In the genomic region with DNA sequence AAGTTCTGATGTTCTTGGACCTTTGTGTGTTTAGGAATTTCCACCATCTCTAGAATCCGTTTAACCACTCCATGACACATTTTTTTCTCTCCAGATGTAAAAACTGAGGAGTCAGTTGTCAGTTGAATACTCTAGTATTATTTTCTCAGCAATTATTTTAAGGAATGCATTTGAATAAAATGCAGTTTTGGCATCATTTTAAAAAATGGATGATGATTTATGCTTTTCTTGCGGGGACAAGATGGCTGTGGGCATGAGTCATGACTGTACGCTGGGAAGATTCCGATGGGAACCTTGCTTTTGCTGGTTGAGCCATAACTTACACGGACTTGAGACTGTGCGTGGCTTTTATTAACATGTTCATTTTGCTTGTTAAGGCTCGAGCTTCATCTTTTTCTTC, we compare ENCODE assay signal across 21 cellular contexts.
DNase-seq lines count a peak whose midpoint lies in the region; ATAC-seq, FAIRE-seq and TF ChIP-seq lines count a peak whose summit lies in the region.
"Had no signal": no experiment of that assay in that cellular context is flagged by ENCODE, and none has a peak within 500 bp of the region (broad histone marks: within the 10 kb centered on the region; RNA-seq: fewer than 3 reads in every experiment).

No MANE protein-coding gene starts in this region.

- H3K4me3 ChIP-seq in A549 (no peak overlapping the region), cardiac fibroblast (replicated peaks in 1 of 2; ENCODE audit: low read depth in 2 of 2, low read length in 2 of 2) (no peak overlapping the region), mesenchymal stem cell (ENCODE audit: insufficient read depth in 1 of 2, low read depth in 1 of 2, low read length in 2 of 2) (peak overlapping the region in 1 of 2 experiments; percentile 6), Peyer's patch (no peak overlapping the region)
- H3K4me3 ChIP-seq: upper lobe of right lung had no signal

- no peak overlapping the region for H2BK5ac ChIP-seq in mesenchymal stem cell (ENCODE audit: low read depth, low read length, poor library complexity, severe bottlenecking)

- no peak overlapping the region for H3K23ac ChIP-seq in mesenchymal stem cell (ENCODE audit: low read length in 2 of 2)

- H3K27ac ChIP-seq in A549, result no peak overlapping the region
- H3K27ac ChIP-seq in mesenchymal stem cell (ENCODE audit: low read length, poor library complexity, severe bottlenecking), result no peak overlapping the region
- no peak overlapping the region for H3K27ac ChIP-seq in Peyer's patch
- H3K27ac ChIP-seq: HL-60, upper lobe of right lung had no signal

- H2BK15ac ChIP-seq in mesenchymal stem cell (ENCODE audit: low read depth, poor library complexity, severe bottlenecking), result no peak overlapping the region

- no peak for TF ChIP-seq POLR2A in A549 (IDR thresholded peaks at IDR 0.05; ENCODE audit: low read length)
- TF ChIP-seq POLR2A in Peyer's patch (IDR thresholded peaks at IDR 0.05), result no peak

- CTCF ChIA-PET in A549 (lab: Yijun Ruan, JAX), result no interaction called here

- POLR2A ChIA-PET in A549 (lab: Yijun Ruan, JAX), result no interaction called here

- no peak overlapping the region for H3K4ac ChIP-seq in mesenchymal stem cell (ENCODE audit: low read depth in 1 of 2, low read length in 2 of 2)

- no peak overlapping the region for H3K14ac ChIP-seq in mesenchymal stem cell (ENCODE audit: low read length in 2 of 2)

- no peak for DNase-seq in A549 (ENCODE audit: low read depth in 1 of 2, low spot score in 1 of 2)
- DNase-seq in HCEC 1CT, result peak; percentile 73
- peak; percentile 84 to 96 for DNase-seq in cardiac fibroblast (ENCODE audit: low read depth in 2 of 2)
- peak; percentile 10 for DNase-seq in mesenchymal stem cell
- DNase-seq in NCI-H69 (lab: John Stamatoyannopoulos, UW), result no peak
- DNase-seq in posterior cingulate gyrus, result no peak
- no peak for DNase-seq in Peyer's patch
- DNase-seq: Calu3; H7; Kasumi-1; NCI-H2029; NCI-H526; retina; stimulated activated CD4-positive, alpha-beta T cell treated with anti-CD3 and anti-CD28 coated beads, Interleukin-4, amount 100 ng/mL, for 24 hours; upper lobe of right lung had no signal

- no peak overlapping the region for H3K4me2 ChIP-seq in A549
- no peak overlapping the region for H3K4me2 ChIP-seq in mesenchymal stem cell (ENCODE audit: low read length, poor library complexity, severe bottlenecking)

- H3K9me3 ChIP-seq in A549 (no peaks in the 10 kb centered on the region), mesenchymal stem cell (ENCODE audit: control insufficient read depth, low read length) (no peaks in the 10 kb centered on the region), Peyer's patch (no peaks in the 10 kb centered on the region)
- H3K9me3 ChIP-seq: upper lobe of right lung had no signal

- ATAC-seq in A549 (no peak), HG03175 (IDR thresholded peaks at IDR 0.05; ENCODE audit: unreplicated experiment) (no peak)
- ATAC-seq: activated CD4-positive, CD25-positive, alpha-beta regulatory T cell treated with anti-CD3 and anti-CD28 coated beads, Interleukin-2, amount 50 U/mL, for 24 hours; natural killer cell treated with Interleukin-12 subunit alpha and Interleukin-12 subunit beta and Interleukin-15 and Interleukin-18, amount 100 ng/mL, for 72 hours; Panc1; upper lobe of right lung had no signal

- H3K4me1 ChIP-seq in A549 (0 out of 3 replicates have a peak, but pooled peaks cover 7% of the 10 kb centered on the region), mesenchymal stem cell (ENCODE audit: control insufficient read depth, insufficient read depth, low read depth, low read length) (no peaks in the 10 kb centered on the region), Peyer's patch (no peaks in the 10 kb centered on the region)
- H3K4me1 ChIP-seq: upper lobe of right lung had no signal

- peaks cover 0 to 28% of the 10 kb centered on the region in 2 experiments for H3K27me3 ChIP-seq in mesenchymal stem cell (ENCODE audit: control insufficient read depth in 1 of 2, insufficient read depth in 1 of 2, low read length in 2 of 2)
- no peaks in the 10 kb centered on the region for H3K27me3 ChIP-seq in Peyer's patch
- H3K27me3 ChIP-seq: upper lobe of right lung had no signal

- intact Hi-C loops in posterior cingulate gyrus (cut with DNase I), result no loop called here

- TF ChIP-seq CTCF in A549 (IDR thresholded peaks at IDR 0.05) (no peak), cardiac fibroblast (IDR thresholded peaks at IDR 0.05; ENCODE audit: low read depth, low read length) (no peak), Peyer's patch (IDR thresholded peaks at IDR 0.05) (no peak)

- TF ChIP-seq EP300 in A549 (IDR thresholded peaks at IDR 0.05), result no peak

- WGBS in A549 (ENCODE audit: missing lambda C conversion rate), result 83% methylated on average over 7 of the region's 7 CpGs
- WGBS in mesenchymal stem cell, result 74% methylated on average over 5 of the region's 7 CpGs

- no peak for TF ChIP-seq RAD21 in A549 (conservative IDR thresholded peaks at IDR 0.05 in 1 of 2, IDR thresholded peaks at IDR 0.05 in 1 of 2)

- H2BK120ac ChIP-seq in mesenchymal stem cell (ENCODE audit: low read depth, low read length), result no peak overlapping the region

- no peak overlapping the region for H3K9ac ChIP-seq in mesenchymal stem cell (ENCODE audit: low read length)

- H3K36me3 ChIP-seq in mesenchymal stem cell (ENCODE audit: control insufficient read depth in 1 of 2, insufficient read depth in 2 of 2, low read depth in 1 of 2, low read length in 2 of 2) (no peaks in the 10 kb centered on the region), Peyer's patch (no peaks in the 10 kb centered on the region)
- H3K36me3 ChIP-seq: upper lobe of right lung had no signal

- no peak overlapping the region for H2AK5ac ChIP-seq in mesenchymal stem cell (ENCODE audit: low read length, severe bottlenecking)

- no peaks in the 10 kb centered on the region for H3K79me1 ChIP-seq in mesenchymal stem cell (replicated peaks; ENCODE audit: low read length, poor library complexity, severe bottlenecking)

- no peak overlapping the region for H3K18ac ChIP-seq in mesenchymal stem cell (ENCODE audit: low read depth in 1 of 2, low read length in 2 of 2)

- no peak overlapping the region for H4K91ac ChIP-seq in mesenchymal stem cell (ENCODE audit: low read length)

- FAIRE-seq in A549 (lab: Jason Lieb, UNC), result peak; percentile 76
- FAIRE-seq: A204.1 had no signal

- no peak overlapping the region for H4K8ac ChIP-seq in mesenchymal stem cell (ENCODE audit: low read length)

- H2AFZ ChIP-seq in mesenchymal stem cell (ENCODE audit: low read depth, low read length), result no peak overlapping the region

- no peak overlapping the region for H2BK12ac ChIP-seq in mesenchymal stem cell (ENCODE audit: low read length in 2 of 2)

TF ChIP-seq in A549, 52 proteins besides CTCF, POLR2A, EP300 and RAD21:
- no peak for TF ChIP-seq MAFK (IDR thresholded peaks at IDR 0.05; ENCODE audit: partially characterized antibody)
- TF ChIP-seq, protein P1, sequence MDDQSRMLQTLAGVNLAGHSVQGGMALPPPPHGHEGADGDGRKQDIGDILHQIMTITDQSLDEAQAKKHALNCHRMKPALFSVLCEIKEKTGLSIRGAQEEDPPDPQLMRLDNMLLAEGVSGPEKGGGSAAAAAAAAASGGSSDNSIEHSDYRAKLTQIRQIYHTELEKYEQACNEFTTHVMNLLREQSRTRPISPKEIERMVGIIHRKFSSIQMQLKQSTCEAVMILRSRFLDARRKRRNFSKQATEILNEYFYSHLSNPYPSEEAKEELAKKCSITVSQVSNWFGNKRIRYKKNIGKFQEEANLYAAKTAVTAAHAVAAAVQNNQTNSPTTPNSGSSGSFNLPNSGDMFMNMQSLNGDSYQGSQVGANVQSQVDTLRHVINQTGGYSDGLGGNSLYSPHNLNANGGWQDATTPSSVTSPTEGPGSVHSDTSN (IDR thresholded peaks at IDR 0.05), result no peak
- no peak for TF ChIP-seq CBX2 (IDR thresholded peaks at IDR 0.05; ENCODE audit: borderline replicate concordance, low read depth)
- no peak for TF ChIP-seq FOXS1 (CRISPR knock-in tag; IDR thresholded peaks at IDR 0.05)
- TF ChIP-seq KDM5A (IDR thresholded peaks at IDR 0.05), result no peak
- TF ChIP-seq HOXB13 (CRISPR knock-in tag; IDR thresholded peaks at IDR 0.05; ENCODE audit: low read depth), result no peak
- TF ChIP-seq ZSCAN20 (CRISPR knock-in tag; IDR thresholded peaks at IDR 0.05), result no peak
- no peak for TF ChIP-seq CEBPB (IDR thresholded peaks at IDR 0.05)
- TF ChIP-seq, protein P2, sequence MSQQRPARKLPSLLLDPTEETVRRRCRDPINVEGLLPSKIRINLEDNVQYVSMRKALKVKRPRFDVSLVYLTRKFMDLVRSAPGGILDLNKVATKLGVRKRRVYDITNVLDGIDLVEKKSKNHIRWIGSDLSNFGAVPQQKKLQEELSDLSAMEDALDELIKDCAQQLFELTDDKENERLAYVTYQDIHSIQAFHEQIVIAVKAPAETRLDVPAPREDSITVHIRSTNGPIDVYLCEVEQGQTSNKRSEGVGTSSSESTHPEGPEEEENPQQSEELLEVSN (IDR thresholded peaks at IDR 0.05; ENCODE audit: borderline replicate concordance, low read depth), result no peak
- no peak for TF ChIP-seq MAZ (IDR thresholded peaks at IDR 0.05; ENCODE audit: borderline replicate concordance, low read depth, low read length)
- TF ChIP-seq KDM1A (IDR thresholded peaks at IDR 0.05; ENCODE audit: low read depth), result no peak
- TF ChIP-seq SMC3 (IDR thresholded peaks at IDR 0.05), result no peak
- no peak for TF ChIP-seq CBX8 (IDR thresholded peaks at IDR 0.05)
- TF ChIP-seq BCL3 (IDR thresholded peaks at IDR 0.05), result no peak

Comparison
In these comparisons a context has a peak if more than half of its experiments do, and no peak if none do; other contexts are left out.
1. DNase-seq: peak in HCEC 1CT (single experiment), cardiac fibroblast (2 of 2) and mesenchymal stem cell (single experiment); none in A549 (0 of 2), NCI-H69 (single experiment), posterior cingulate gyrus (0 of 10) and Peyer's patch (0 of 3).